Comparison of ENCODE assay signal across 1 cellular context in the genomic region with DNA sequence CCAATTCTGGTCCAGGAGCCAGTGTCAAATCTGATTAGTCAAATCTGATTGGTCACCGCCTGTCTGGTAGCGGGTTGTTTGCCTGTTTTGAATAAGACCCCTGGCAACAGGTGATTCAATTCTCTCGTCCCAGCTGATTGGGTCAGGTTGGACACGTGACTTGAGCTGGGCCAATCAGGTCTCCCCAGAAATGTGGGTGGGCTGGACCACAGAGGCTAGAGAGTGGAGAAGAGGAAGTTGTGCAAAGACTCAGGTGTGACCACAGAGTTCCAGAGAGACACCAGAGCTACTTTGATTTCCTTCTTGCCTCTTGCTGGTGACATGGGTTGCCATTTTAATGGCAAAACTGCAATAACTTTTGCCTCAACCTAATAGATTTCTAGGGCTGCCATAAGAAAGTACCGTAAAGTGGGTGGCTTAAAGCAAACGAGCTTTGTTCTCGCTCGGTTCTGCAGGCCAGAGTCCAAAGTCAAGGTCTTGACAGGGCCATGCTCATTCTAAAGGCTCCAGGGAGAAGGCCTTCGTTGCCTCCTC.
TF ChIP-seq lines count a peak whose summit lies in the region.

No MANE protein-coding gene starts in this region.

TF ChIP-seq in HCT116, 20 proteins besides CTCF, POLR2A, EP300 and RAD21 (continued from another document):
- TF ChIP-seq ZFX (IDR thresholded peaks at IDR 0.05) (no peak), POLR2AphosphoS5 (IDR thresholded peaks at IDR 0.05; ENCODE audit: low read depth, low read length) (peak; percentile 69)
- TF ChIP-seq, protein P1, sequence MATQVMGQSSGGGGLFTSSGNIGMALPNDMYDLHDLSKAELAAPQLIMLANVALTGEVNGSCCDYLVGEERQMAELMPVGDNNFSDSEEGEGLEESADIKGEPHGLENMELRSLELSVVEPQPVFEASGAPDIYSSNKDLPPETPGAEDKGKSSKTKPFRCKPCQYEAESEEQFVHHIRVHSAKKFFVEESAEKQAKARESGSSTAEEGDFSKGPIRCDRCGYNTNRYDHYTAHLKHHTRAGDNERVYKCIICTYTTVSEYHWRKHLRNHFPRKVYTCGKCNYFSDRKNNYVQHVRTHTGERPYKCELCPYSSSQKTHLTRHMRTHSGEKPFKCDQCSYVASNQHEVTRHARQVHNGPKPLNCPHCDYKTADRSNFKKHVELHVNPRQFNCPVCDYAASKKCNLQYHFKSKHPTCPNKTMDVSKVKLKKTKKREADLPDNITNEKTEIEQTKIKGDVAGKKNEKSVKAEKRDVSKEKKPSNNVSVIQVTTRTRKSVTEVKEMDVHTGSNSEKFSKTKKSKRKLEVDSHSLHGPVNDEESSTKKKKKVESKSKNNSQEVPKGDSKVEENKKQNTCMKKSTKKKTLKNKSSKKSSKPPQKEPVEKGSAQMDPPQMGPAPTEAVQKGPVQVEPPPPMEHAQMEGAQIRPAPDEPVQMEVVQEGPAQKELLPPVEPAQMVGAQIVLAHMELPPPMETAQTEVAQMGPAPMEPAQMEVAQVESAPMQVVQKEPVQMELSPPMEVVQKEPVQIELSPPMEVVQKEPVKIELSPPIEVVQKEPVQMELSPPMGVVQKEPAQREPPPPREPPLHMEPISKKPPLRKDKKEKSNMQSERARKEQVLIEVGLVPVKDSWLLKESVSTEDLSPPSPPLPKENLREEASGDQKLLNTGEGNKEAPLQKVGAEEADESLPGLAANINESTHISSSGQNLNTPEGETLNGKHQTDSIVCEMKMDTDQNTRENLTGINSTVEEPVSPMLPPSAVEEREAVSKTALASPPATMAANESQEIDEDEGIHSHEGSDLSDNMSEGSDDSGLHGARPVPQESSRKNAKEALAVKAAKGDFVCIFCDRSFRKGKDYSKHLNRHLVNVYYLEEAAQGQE (IDR thresholded peaks at IDR 0.05; ENCODE audit: low read depth) = no peak
